Comparison of ENCODE assay signal across 10 cellular contexts in the genomic region with DNA sequence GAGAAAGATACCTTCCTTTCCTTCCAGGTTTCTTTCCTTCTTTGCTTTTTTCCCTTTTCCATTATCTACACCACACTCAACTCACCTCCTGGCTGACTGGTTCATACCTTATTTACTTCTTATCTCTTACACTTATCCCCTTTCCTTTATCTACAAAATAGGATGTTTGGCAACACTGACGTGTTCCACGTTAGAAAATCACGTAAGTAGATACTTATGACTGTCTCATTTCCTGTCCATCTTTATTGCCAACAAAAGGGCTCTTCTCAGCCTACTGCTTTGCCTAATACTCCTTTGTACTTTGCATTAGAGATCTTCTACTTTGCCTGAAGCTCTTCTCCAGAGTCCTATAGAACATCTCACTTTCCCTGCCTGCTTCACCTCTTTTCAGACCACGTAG. TPM values are rescaled to one million over a fixed set of nuclear protein-coding genes. Genes with fewer than 3 reads are reported as not detected.
A peak's percentile ranks its signal among the peaks of the same experiment; 100 is the strongest.
DNase-seq lines count a peak whose midpoint lies in the region; TF ChIP-seq lines count a peak whose summit lies in the region.
"Had no signal": no experiment of that assay in that cellular context is flagged by ENCODE, and none has a peak within 500 bp of the region (broad histone marks: within the 10 kb centered on the region; RNA-seq: fewer than 3 reads in every experiment).

No MANE protein-coding gene starts in this region.

- DNase-seq in EH (ENCODE audit: low read depth) (peak; percentile 66), LHCN-M2 (ENCODE audit: low read depth) (peak; percentile 7), astrocyte of the spinal cord (ENCODE audit: low read depth, low spot score) (peak; percentile 29), mesothelial cell of epicardium (ENCODE audit: low spot score in 2 of 2, unreplicated experiment in 2 of 2) (no peak), activated gamma-delta T cell treated with Interleukin-2 at 50 U/mL for 16 hours (no peak), testis (no peak), NOMO-1 treated with dmso at 0.1 percent for 144 hours (lab: John Stamatoyannopoulos, UW; ENCODE audit: unreplicated experiment) (no peak)
- DNase-seq: KBM-7, NCI-H748 treated with DMSO at 0.1 percent for 48 hours had no signal

- no peak overlapping the region for H3K4me3 ChIP-seq in astrocyte of the spinal cord (ENCODE audit: low read depth, low read length)
- no peak overlapping the region for H3K4me3 ChIP-seq in testis

- H3K9me3 Mint-ChIP-seq in mesothelial cell of epicardium = peaks cover 9% of the 10 kb centered on the region
- H3K9me3 Mint-ChIP-seq: nephron had no signal

- no peak for TF ChIP-seq POLR2A in testis (IDR thresholded peaks at IDR 0.05)

- peaks cover 5% of the 10 kb centered on the region for H3K36me3 Mint-ChIP-seq in mesothelial cell of epicardium

- no peaks in the 10 kb centered on the region for H3K36me3 ChIP-seq in testis (ENCODE audit: low read depth, missing control alignments)

- no peak for TF ChIP-seq CTCF in astrocyte of the spinal cord (IDR thresholded peaks at IDR 0.05; ENCODE audit: low read depth, low read length)
- TF ChIP-seq CTCF in mesothelial cell of epicardium (IDR thresholded peaks at IDR 0.05; ENCODE audit: unreplicated experiment) = no peak
- TF ChIP-seq CTCF in testis (IDR thresholded peaks at IDR 0.05) = no peak

- no peak overlapping the region for H3K27ac ChIP-seq in testis

- no peaks in the 10 kb centered on the region for H3K27me3 ChIP-seq in testis

- no peaks in the 10 kb centered on the region for H3K27me3 Mint-ChIP-seq in mesothelial cell of epicardium (ENCODE audit: low read depth)

- no peaks in the 10 kb centered on the region for H3K9me3 ChIP-seq in testis

- intact Hi-C loops in testis (cut with DNase I; ENCODE audit: low total_unique reads) = no loop called here

- in situ Hi-C loops in astrocyte of the spinal cord (cut with HindIII; ENCODE audit: low sequenced_read_pairs) = no loop called here

- H3K4me1 Mint-ChIP-seq in mesothelial cell of epicardium = peaks cover 26% of the 10 kb centered on the region

- H3K4me1 ChIP-seq in testis = no peaks in the 10 kb centered on the region

- H3K27ac Mint-ChIP-seq in mesothelial cell of epicardium = peak overlapping the region; percentile 4
- H3K27ac Mint-ChIP-seq: nephron had no signal

- 46 to 54% methylated on average over 4 of the region's 4 CpGs for WGBS in testis, 2 donors

- H3K4me3 Mint-ChIP-seq in mesothelial cell of epicardium = no peak overlapping the region
- H3K4me3 Mint-ChIP-seq: nephron had no signal

RNA-seq across cellular contexts. Expression of a gene that starts 25.1 kb away (rescaled TPM):
- total RNA-seq in LHCN-M2 (2014; rRNA removed) = 7.9 and 8.3 TPM in 2 replicates
- 3.5 TPM for polyA plus RNA-seq in LHCN-M2 (2012)
- 7.2 to 8.9 TPM (median 8.6 TPM) in 3 replicates for total RNA-seq in mesothelial cell of epicardium
- total RNA-seq in testis = 10 to 100 TPM; 20.9 to 22.7 TPM
- 22.2 TPM for polyA plus RNA-seq in testis (ENCODE audit: insufficient read depth, low read depth, low replicate concordance)

Comparison
In these comparisons a context has a peak if more than half of its experiments do, and no peak if none do; other contexts are left out.
1. DNase-seq: peak in EH (single experiment), LHCN-M2 (single experiment) and astrocyte of the spinal cord (single experiment); none in mesothelial cell of epicardium (0 of 2), activated gamma-delta T cell treated with Interleukin-2 at 50 U/mL for 16 hours (single experiment), testis (single experiment) and NOMO-1 treated with dmso at 0.1 percent for 144 hours (single experiment).